ENCODE assay signal across 8 cellular contexts in the genomic region with DNA sequence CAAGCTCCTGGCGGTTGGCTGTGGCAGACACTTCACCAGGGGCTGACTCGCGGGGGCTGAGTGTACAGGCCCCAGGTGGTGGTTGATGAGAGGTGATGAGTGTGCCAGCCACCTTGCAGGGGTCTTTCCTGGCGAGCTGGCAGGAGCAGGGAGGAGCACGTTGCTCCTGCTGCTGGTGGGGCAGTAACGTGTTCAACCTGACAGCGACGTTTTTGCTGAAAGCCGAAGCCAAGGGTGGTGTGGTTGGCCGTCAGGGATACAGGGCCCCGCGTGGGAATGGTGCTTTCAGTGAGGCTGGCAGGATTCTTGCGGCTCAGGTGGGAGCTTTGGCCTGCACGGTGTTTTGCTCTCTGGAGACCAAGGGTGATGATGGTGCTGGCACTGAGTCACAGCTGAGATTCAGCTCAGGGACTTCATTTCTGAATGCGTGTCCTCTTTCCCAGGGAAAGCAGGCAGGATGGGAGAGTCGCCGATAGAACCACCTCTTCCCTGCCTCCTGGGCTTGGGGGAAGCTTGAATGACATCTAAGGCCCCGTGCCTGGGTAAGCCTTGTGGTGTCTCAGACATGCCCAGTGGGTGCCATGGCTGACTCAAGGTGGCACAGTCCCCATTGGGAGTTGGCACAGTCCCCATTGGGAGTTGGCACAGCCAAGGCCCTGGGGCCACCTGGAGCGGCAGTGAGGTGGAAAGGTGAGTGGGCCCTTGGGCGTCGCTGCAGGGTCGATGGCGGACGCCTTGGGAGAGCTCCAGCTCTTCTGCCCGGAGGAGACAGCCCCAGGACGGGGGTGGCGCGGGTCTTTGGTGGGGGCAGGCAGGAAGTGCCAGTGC. TPM values are rescaled to one million over a fixed set of nuclear protein-coding genes. Genes with fewer than 3 reads are reported as not detected.
DNase-seq lines count a peak whose midpoint lies in the region; FAIRE-seq and TF ChIP-seq lines count a peak whose summit lies in the region.

No MANE protein-coding gene starts in this region.

- TF ChIP-seq CTCF in HFF-Myc (IDR thresholded peaks at IDR 0.05; ENCODE audit: low read depth, low read length, missing control alignments) (no peak), astrocyte (IDR thresholded peaks at IDR 0.05; ENCODE audit: insufficient read depth, low read depth, low read length) (no peak)

- H4K20me1 ChIP-seq in astrocyte (ENCODE audit: insufficient read depth, low read length) = peaks cover 95% of the 10 kb centered on the region

- H3K79me2 ChIP-seq in astrocyte (ENCODE audit: insufficient read depth, low read length) = peaks cover 98% of the 10 kb centered on the region

- H3K4me1 Mint-ChIP-seq in astrocyte (ENCODE audit: low read depth, unreplicated experiment) = peaks cover 43% of the 10 kb centered on the region

- no peak overlapping the region for H2AFZ ChIP-seq in astrocyte (ENCODE audit: low read depth, low read length)

- H3K4me3 ChIP-seq in HFF-Myc (replicated peaks; ENCODE audit: low read depth, low read length) = peak overlapping the region; percentile 17; the same call in 1 of the 2 replicates
- peak overlapping the region; percentile 7 for H3K4me3 ChIP-seq in astrocyte (ENCODE audit: insufficient read depth, low read depth, low read length)
- peak overlapping the region; percentile 4 for H3K4me3 ChIP-seq in iPS-18a (ENCODE audit: low read length)
- H3K4me3 ChIP-seq in skeletal muscle satellite cell (ENCODE audit: low read length) = peak overlapping the region; percentile 3

- no peaks in the 10 kb centered on the region for H3K27me3 Mint-ChIP-seq in astrocyte (ENCODE audit: low read depth, unreplicated experiment)

- H3K36me3 Mint-ChIP-seq in astrocyte (ENCODE audit: low read depth, unreplicated experiment) = peaks cover 10% of the 10 kb centered on the region

- H3K27ac ChIP-seq in astrocyte (ENCODE audit: low read depth, low read length) (peak overlapping the region; percentile 95), iPS-18a (ENCODE audit: low read length) (no peak overlapping the region)

- no peak for DNase-seq in HFF-Myc (ENCODE audit: extremely low read depth, low read depth)
- DNase-seq in astrocyte (ENCODE audit: low read depth) = peak; percentile 40
- DNase-seq in mucosa of gallbladder (ENCODE audit: low spot score) = no peak
- DNase-seq in retina = no peak
- DNase-seq in COLO668 (lab: John Stamatoyannopoulos, UW; ENCODE audit: unreplicated experiment) = no peak
- DNase-seq in NCI-H146 treated with DMSO at 0.1 percent for 48 hours (lab: John Stamatoyannopoulos, UW; ENCODE audit: unreplicated experiment) = no peak

- peak overlapping the region; percentile 82 for H3K4me2 ChIP-seq in astrocyte (ENCODE audit: low read length)
- H3K4me2 ChIP-seq in skeletal muscle satellite cell (ENCODE audit: low read length) = peak overlapping the region; percentile 67

- no peaks in the 10 kb centered on the region for H3K9me3 Mint-ChIP-seq in astrocyte (ENCODE audit: unreplicated experiment)

- peak overlapping the region; percentile 82 for H3K27ac Mint-ChIP-seq in astrocyte (ENCODE audit: unreplicated experiment)

- peaks cover 27% of the 10 kb centered on the region for H3K36me3 ChIP-seq in astrocyte (ENCODE audit: insufficient read depth, low read length)
- peaks cover 30% of the 10 kb centered on the region for H3K36me3 ChIP-seq in iPS-18a (ENCODE audit: control insufficient read depth, low read depth, low read length)
- H3K36me3 ChIP-seq in skeletal muscle satellite cell (ENCODE audit: insufficient read depth, low read length) = peaks cover 49% of the 10 kb centered on the region

- peak overlapping the region; percentile 82 for H3K9ac ChIP-seq in astrocyte (ENCODE audit: low read length)
- H3K9ac ChIP-seq in iPS-18a (ENCODE audit: low read length) = no peak overlapping the region
- peak overlapping the region; percentile 74 for H3K9ac ChIP-seq in skeletal muscle satellite cell (ENCODE audit: low read depth, low read length)

- H3K4me1 ChIP-seq in astrocyte (ENCODE audit: insufficient read depth, low read length) = peaks cover 55% of the 10 kb centered on the region
- peaks cover 11% of the 10 kb centered on the region for H3K4me1 ChIP-seq in iPS-18a (ENCODE audit: control insufficient read depth, low read depth, low read length)
- peaks cover 50% of the 10 kb centered on the region for H3K4me1 ChIP-seq in skeletal muscle satellite cell (ENCODE audit: control insufficient read depth, insufficient read depth, low read length)

- peak overlapping the region; percentile 67 for H3K4me3 Mint-ChIP-seq in astrocyte (ENCODE audit: unreplicated experiment)

- no peaks in the 10 kb centered on the region for H3K27me3 ChIP-seq in astrocyte (ENCODE audit: insufficient read depth, low read length)
- H3K27me3 ChIP-seq in iPS-18a (ENCODE audit: control insufficient read depth, insufficient read depth, low read length) = no peaks in the 10 kb centered on the region
- H3K27me3 ChIP-seq in skeletal muscle satellite cell (ENCODE audit: control insufficient read depth, insufficient read depth, low read length) = no peaks in the 10 kb centered on the region

- FAIRE-seq in astrocyte (lab: Jason Lieb, UNC) = no peak

- H3K9me3 ChIP-seq in astrocyte (ENCODE audit: insufficient read depth, low read depth, low read length) (no peaks in the 10 kb centered on the region), iPS-18a (ENCODE audit: control insufficient read depth, low read depth, low read length) (no peaks in the 10 kb centered on the region), skeletal muscle satellite cell (replicated peaks; ENCODE audit: low read length) (no peaks in the 10 kb centered on the region)

RNA-seq across cellular contexts. Expression of gene DAZAP1, which starts 8.8 kb away (rescaled TPM):
- total RNA-seq in astrocyte = 94.7 and 108 TPM in 2 replicates
- total RNA-seq in skeletal muscle satellite cell (2012; rRNA removed) = 54.8 and 58.5 TPM in 2 replicates
- 77.7 TPM for total RNA-seq in mucosa of gallbladder

RNA-seq across cellular contexts. Expression of gene GAMT, which starts 14.9 kb away (rescaled TPM):
- total RNA-seq in astrocyte (34.1 and 35.9 TPM in 2 replicates), mucosa of gallbladder (27.9 TPM)
- 25.6 and 31.5 TPM in 2 replicates for total RNA-seq in skeletal muscle satellite cell (2012; rRNA removed)

RNA-seq across cellular contexts. Expression of gene RPS15, which starts 22.0 kb away (rescaled TPM):
- total RNA-seq in astrocyte = 973 and 1,045 TPM in 2 replicates
- 803 and 928 TPM in 2 replicates for total RNA-seq in skeletal muscle satellite cell (2012; rRNA removed)
- 877 TPM for total RNA-seq in mucosa of gallbladder

RNA-seq across cellular contexts. Expression of gene NDUFS7, which starts 32.5 kb away (rescaled TPM):
- 64.0 and 67.3 TPM in 2 replicates for total RNA-seq in astrocyte
- total RNA-seq in skeletal muscle satellite cell (2012; rRNA removed) = 69.0 and 71.4 TPM in 2 replicates
- 121 TPM for total RNA-seq in mucosa of gallbladder

RNA-seq across cellular contexts. Expression of gene APC2, which starts 33.7 kb away (rescaled TPM):
- total RNA-seq in astrocyte = 5.5 and 7.1 TPM in 2 replicates
- total RNA-seq in skeletal muscle satellite cell (2012; rRNA removed) = under 0.01 and 0.51 TPM in 2 replicates
- total RNA-seq in mucosa of gallbladder = 0.43 TPM
